In genomic region chr13:94550030-94550738, GRCh38 we compare ENCODE assay signal across 8 cellular contexts. TPM values are rescaled to one million over a fixed set of nuclear protein-coding genes. Genes with fewer than 3 reads are reported as not detected.
DNase-seq lines count a peak whose midpoint lies in the region; ATAC-seq and TF ChIP-seq lines count a peak whose summit lies in the region.

No MANE protein-coding gene starts in this region.

- DNase-seq in foreskin fibroblast (peak; percentile 47 to 74), ovary (no peak), cortex of kidney (lab: John Stamatoyannopoulos, UW) (no peak)
- no peak for DNase-seq in activated CD4-positive, alpha-beta T cell treated with anti-CD3 and anti-CD28 coated beads for 48 hours

- WGBS in ovary, 3 donors = 15 to 19% (median 16%) methylated on average over 23 of the region's 23 CpGs

- no peak for TF ChIP-seq EP300 in ovary (IDR thresholded peaks at IDR 0.05)

- TF ChIP-seq POLR2A in ovary (IDR thresholded peaks at IDR 0.05) = no peak

- H3K36me3 ChIP-seq in ovary = no peaks in the 10 kb centered on the region

- peak overlapping the region; percentile 96 for H3K27ac ChIP-seq in 22Rv1
- H3K27ac ChIP-seq in ovary = peak overlapping the region; percentile 85 to 98

- H3K4me1 ChIP-seq in ovary (ENCODE audit: insufficient read depth) = no peaks in the 10 kb centered on the region

- TF ChIP-seq CTCF in 22Rv1 (IDR thresholded peaks at IDR 0.05) = no peak
- no peak for TF ChIP-seq CTCF in WI38 (IDR thresholded peaks at IDR 0.05; ENCODE audit: low read depth, low read length)
- TF ChIP-seq CTCF in foreskin fibroblast (IDR thresholded peaks at IDR 0.05; ENCODE audit: low read depth, low read length) = no peak
- no peak for TF ChIP-seq CTCF in ovary (IDR thresholded peaks at IDR 0.05)

- H3K4me3 ChIP-seq in WI38 (ENCODE audit: low read depth, low read length) (peak overlapping the region; percentile 78), foreskin fibroblast (ENCODE audit: low read depth in 1 of 2, low read length in 2 of 2) (peak overlapping the region; percentile 68 to 83), ovary (peak overlapping the region; percentile 79)

- intact Hi-C loops in ovary (cut with DNase I) = loop anchor here in 1 of 4 donors (5.0 kb wide), 1 partner anchor 42 kb away; no protein-coding TSS in a partner anchor

- no peaks in the 10 kb centered on the region for H3K9me3 ChIP-seq in ovary

- ATAC-seq in GM18858 (IDR thresholded peaks at IDR 0.05; ENCODE audit: unreplicated experiment) (peak; percentile 2), HG03280 (IDR thresholded peaks at IDR 0.05; ENCODE audit: unreplicated experiment) (peak; percentile 7)

- no peaks in the 10 kb centered on the region for H3K27me3 ChIP-seq in ovary

RNA-seq across cellular contexts. Expression of gene TGDS, which starts 45.8 kb away (rescaled TPM):
- 10 to 100 TPM in 6 of 7 donors, 1 to 10 TPM in 1; 8.4 to 14.3 (median 11.9) TPM for total RNA-seq in ovary
- polyA plus RNA-seq in ovary = 10 to 100 TPM; 10.1 to 11.5 TPM

RNA-seq across cellular contexts. Expression of gene GPR180, which starts 51.5 kb away (rescaled TPM):
- total RNA-seq in ovary = 1 to 10 TPM; 3.9 to 6.7 (median 4.9) TPM
- 1 to 10 TPM; 1.6 to 3.1 TPM for polyA plus RNA-seq in ovary

Comparison
In these comparisons a context has a peak if more than half of its experiments do, and no peak if none do; other contexts are left out.
1. DNase-seq: peak in foreskin fibroblast (2 of 2); none in ovary (0 of 5), cortex of kidney (single experiment) and activated CD4-positive, alpha-beta T cell treated with anti-CD3 and anti-CD28 coated beads for 48 hours (single experiment).
2. Peak in every context shown above with its lines, with median percentiles within 50 percentile points of each other: H3K4me3 ChIP-seq.